ENCODE assay signal across 17 cellular contexts in genomic region chr5:9553561-9553960, GRCh38. TPM values are rescaled to one million over a fixed set of nuclear protein-coding genes. Genes with fewer than 3 reads are reported as not detected.
DNase-seq lines count a peak whose midpoint lies in the region; ATAC-seq and TF ChIP-seq lines count a peak whose summit lies in the region.
"Had no signal": no experiment of that assay in that cellular context is flagged by ENCODE, and none has a peak within 500 bp of the region (broad histone marks: within the 10 kb centered on the region; RNA-seq: fewer than 3 reads in every experiment).

No MANE protein-coding gene starts in this region.

- H2BK12ac ChIP-seq in mesenchymal stem cell (ENCODE audit: low read length in 2 of 2), result no peak overlapping the region

- H3K79me1 ChIP-seq in mesenchymal stem cell (replicated peaks; ENCODE audit: low read length, poor library complexity, severe bottlenecking), result peaks cover 10% of the 10 kb centered on the region

- H3K27ac ChIP-seq in Peyer's patch (peak overlapping the region in 3 of 4 donors; percentile 49 to 87 (median 77)), esophagus (ENCODE audit: low read depth in 2 of 2, low read length in 1 of 2) (peak overlapping the region; percentile 12 to 51), mesenchymal stem cell (ENCODE audit: low read length, poor library complexity, severe bottlenecking) (no peak overlapping the region), transverse colon (peak overlapping the region; percentile 78 to 84 (median 82))
- H3K27ac ChIP-seq: A549, C4-2B had no signal

- no peak overlapping the region for H4K8ac ChIP-seq in mesenchymal stem cell (ENCODE audit: low read length)

- H3K4me3 ChIP-seq in Peyer's patch (peak overlapping the region in 1 of 4 donors; percentile 5), esophagus (ENCODE audit: low read depth in 1 of 2, low read length in 2 of 2) (no peak overlapping the region), mesenchymal stem cell (ENCODE audit: insufficient read depth in 1 of 2, low read depth in 1 of 2, low read length in 2 of 2) (no peak overlapping the region), transverse colon (peak overlapping the region in 1 of 4 donors; percentile 11)
- H3K4me3 ChIP-seq: A549 had no signal

- H3K9ac ChIP-seq in mesenchymal stem cell (ENCODE audit: low read length), result no peak overlapping the region

- H3K4me2 ChIP-seq in mesenchymal stem cell (ENCODE audit: low read length, poor library complexity, severe bottlenecking), result no peak overlapping the region
- H3K4me2 ChIP-seq: A549 had no signal

- 65 to 73% methylated on average over 4 of the region's 4 CpGs for WGBS in esophagus, 2 donors
- WGBS in mesenchymal stem cell, result 96% methylated on average over 4 of the region's 4 CpGs
- WGBS in transverse colon (ENCODE audit: low coverage in 1 of 2), 2 donors, result 54 to 61% methylated on average over 4 of the region's 4 CpGs

- H3K27me3 Mint-ChIP-seq in activated CD4-positive, alpha-beta T cell treated with anti-CD3 and anti-CD28 coated beads for 36 hours, result peaks cover 5% of the 10 kb centered on the region
- peaks cover 3% of the 10 kb centered on the region for H3K27me3 Mint-ChIP-seq in T-helper 2 cell treated with Interferon-gamma antibody and Interleukin-4, amounts not matched to agents 5 μg/mL and 100 μg/mL, for 36 hours (ENCODE audit: low read depth)
- H3K27me3 Mint-ChIP-seq: CD4-positive, alpha-beta memory T cell had no signal

- H2AK5ac ChIP-seq in mesenchymal stem cell (ENCODE audit: low read length, severe bottlenecking), result peak overlapping the region; percentile 36

- CTCF ChIA-PET in activated CD4-positive, alpha-beta T cell treated with anti-CD3 and anti-CD28 coated beads for 36 hours (lab: Charles Lee), result no interaction called here

- H3K27me3 ChIP-seq in Peyer's patch (no peaks in the 10 kb centered on the region), esophagus (ENCODE audit: control insufficient read depth in 1 of 2, insufficient read depth in 2 of 2, low read length in 2 of 2) (no peaks in the 10 kb centered on the region), mesenchymal stem cell (ENCODE audit: control insufficient read depth in 1 of 2, insufficient read depth in 1 of 2, low read length in 2 of 2) (no peaks in the 10 kb centered on the region), transverse colon (no peaks in the 10 kb centered on the region)
- H3K27me3 ChIP-seq: BE2C had no signal

- no peak overlapping the region for H3K27ac Mint-ChIP-seq in activated CD4-positive, alpha-beta T cell treated with anti-CD3 and anti-CD28 coated beads for 36 hours
- H3K27ac Mint-ChIP-seq in T-helper 2 cell treated with Interferon-gamma antibody and Interleukin-4, amounts not matched to agents 5 μg/mL and 100 μg/mL, for 36 hours, result no peak overlapping the region
- H3K27ac Mint-ChIP-seq: CD4-positive, alpha-beta memory T cell had no signal

- no peaks in the 10 kb centered on the region for H3K9me3 Mint-ChIP-seq in activated CD4-positive, alpha-beta T cell treated with anti-CD3 and anti-CD28 coated beads for 36 hours (ENCODE audit: low read depth)
- no peaks in the 10 kb centered on the region for H3K9me3 Mint-ChIP-seq in T-helper 2 cell treated with Interferon-gamma antibody and Interleukin-4, amounts not matched to agents 5 μg/mL and 100 μg/mL, for 36 hours

- POLR2A ChIA-PET in activated CD4-positive, alpha-beta T cell treated with anti-CD3 and anti-CD28 coated beads for 36 hours (lab: Charles Lee), result no interaction called here

- no peak overlapping the region for H2BK5ac ChIP-seq in mesenchymal stem cell (ENCODE audit: low read depth, low read length, poor library complexity, severe bottlenecking)

- H4K91ac ChIP-seq in mesenchymal stem cell (ENCODE audit: low read length), result no peak overlapping the region

- no peaks in the 10 kb centered on the region for H3K36me3 Mint-ChIP-seq in activated CD4-positive, alpha-beta T cell treated with anti-CD3 and anti-CD28 coated beads for 36 hours (ENCODE audit: low read depth)
- no peaks in the 10 kb centered on the region for H3K36me3 Mint-ChIP-seq in T-helper 2 cell treated with Interferon-gamma antibody and Interleukin-4, amounts not matched to agents 5 μg/mL and 100 μg/mL, for 36 hours (ENCODE audit: low read depth)
- H3K36me3 Mint-ChIP-seq: CD4-positive, alpha-beta memory T cell had no signal

- no peak overlapping the region for H3K18ac ChIP-seq in mesenchymal stem cell (ENCODE audit: low read depth in 1 of 2, low read length in 2 of 2)

- intact Hi-C loops in transverse colon (cut with DNase I; ENCODE audit: low total_unique reads), result no loop called here
- intact Hi-C loops in activated CD4-positive, alpha-beta T cell treated with anti-CD3 and anti-CD28 coated beads for 36 hours (cut with DNase I, micrococcal nuclease), result no loop called here

- peak in 2 of 3 donors; percentile 76 to 78 for DNase-seq in Peyer's patch
- no peak for DNase-seq in mesenchymal stem cell
- DNase-seq in transverse colon, result peak; percentile 82
- DNase-seq in activated CD4-positive, alpha-beta T cell treated with anti-CD3 and anti-CD28 coated beads for 36 hours, result no peak
- no peak for DNase-seq in SW480 (ENCODE audit: low spot score)
- no peak for DNase-seq in T-helper 2 cell treated with Interferon-gamma antibody and Interleukin-4, amounts not matched to agents 5 μg/mL and 100 μg/mL, for 36 hours (ENCODE audit: low spot score)
- DNase-seq: BE2C; CD4-positive, alpha-beta memory T cell; DND-41; GDM1; HCEC 1CT; IMR-90 had no signal

- no peak overlapping the region for H3K4ac ChIP-seq in mesenchymal stem cell (ENCODE audit: low read depth in 1 of 2, low read length in 2 of 2)

- peaks cover 0 to 6% (median 2%) of the 10 kb centered on the region in 4 donors for H3K4me1 ChIP-seq in Peyer's patch
- peaks cover 0 to 5% of the 10 kb centered on the region in 2 donors for H3K4me1 ChIP-seq in esophagus (ENCODE audit: control insufficient read depth in 2 of 2, insufficient read depth in 2 of 2, low read length in 1 of 2)
- peaks cover 6% of the 10 kb centered on the region for H3K4me1 ChIP-seq in mesenchymal stem cell (ENCODE audit: control insufficient read depth, insufficient read depth, low read depth, low read length)
- peaks cover 4 to 29% (median 11%) of the 10 kb centered on the region in 4 donors for H3K4me1 ChIP-seq in transverse colon
- H3K4me1 ChIP-seq: A549, BE2C had no signal

- no peak for TF ChIP-seq CTCF in Peyer's patch (IDR thresholded peaks at IDR 0.05)
- no peak for TF ChIP-seq CTCF in transverse colon (IDR thresholded peaks at IDR 0.05)

- ATAC-seq in GM18517 (IDR thresholded peaks at IDR 0.05; ENCODE audit: unreplicated experiment), result no peak
- ATAC-seq in activated CD4-positive, alpha-beta T cell treated with anti-CD3 and anti-CD28 coated beads for 36 hours, result no peak
- ATAC-seq: A549 had no signal

- H2BK120ac ChIP-seq in mesenchymal stem cell (ENCODE audit: low read depth, low read length), result no peak overlapping the region

- no peaks in the 10 kb centered on the region for H3K4me1 Mint-ChIP-seq in activated CD4-positive, alpha-beta T cell treated with anti-CD3 and anti-CD28 coated beads for 36 hours
- H3K4me1 Mint-ChIP-seq in T-helper 2 cell treated with Interferon-gamma antibody and Interleukin-4, amounts not matched to agents 5 μg/mL and 100 μg/mL, for 36 hours (ENCODE audit: low read depth), result no peaks in the 10 kb centered on the region
- H3K4me1 Mint-ChIP-seq: CD4-positive, alpha-beta memory T cell had no signal

- H3K9me3 ChIP-seq in Peyer's patch, result no peaks in the 10 kb centered on the region
- H3K9me3 ChIP-seq in esophagus (ENCODE audit: control insufficient read depth in 2 of 2, insufficient read depth in 1 of 2, low read depth in 1 of 2, low read length in 1 of 2), result no peaks in the 10 kb centered on the region
- H3K9me3 ChIP-seq in mesenchymal stem cell (ENCODE audit: control insufficient read depth, low read length), result no peaks in the 10 kb centered on the region
- no peaks in the 10 kb centered on the region for H3K9me3 ChIP-seq in transverse colon
- H3K9me3 ChIP-seq: A549, BE2C had no signal

- TF ChIP-seq EP300 in transverse colon (IDR thresholded peaks at IDR 0.05; ENCODE audit: low read depth), result no peak

- H3K36me3 ChIP-seq in Peyer's patch (peaks cover 0 to 25% (median 0%) of the 10 kb centered on the region in 3 donors), esophagus (ENCODE audit: control insufficient read depth in 2 of 2, insufficient read depth in 2 of 2, low read length in 1 of 2) (peaks cover 7 to 8% of the 10 kb centered on the region in 2 donors), mesenchymal stem cell (ENCODE audit: control insufficient read depth in 1 of 2, insufficient read depth in 2 of 2, low read depth in 1 of 2, low read length in 2 of 2) (peaks cover 24 to 41% of the 10 kb centered on the region in 2 experiments), transverse colon (no peaks in the 10 kb centered on the region)
- H3K36me3 ChIP-seq: BE2C had no signal

- TF ChIP-seq POLR2A in Peyer's patch (IDR thresholded peaks at IDR 0.05) (peak in 1 of 2 donors; percentile 33), transverse colon (IDR thresholded peaks at IDR 0.05) (no peak)

- H3K14ac ChIP-seq in mesenchymal stem cell (ENCODE audit: low read length in 2 of 2), result no peak overlapping the region

- no peak overlapping the region for H2BK15ac ChIP-seq in mesenchymal stem cell (ENCODE audit: low read depth, poor library complexity, severe bottlenecking)

- no peak overlapping the region for H2AFZ ChIP-seq in mesenchymal stem cell (ENCODE audit: low read depth, low read length)

- in situ Hi-C loops in transverse colon (cut with MboI; ENCODE audit: low pct_ligation_motif_present in 1 of 4, low pct_unique_long_range_greater_than_20kb in 1 of 4, low sequenced_read_pairs in 3 of 4), result no loop called here

- H3K4me3 Mint-ChIP-seq in activated CD4-positive, alpha-beta T cell treated with anti-CD3 and anti-CD28 coated beads for 36 hours, result no peak overlapping the region
- no peak overlapping the region for H3K4me3 Mint-ChIP-seq in T-helper 2 cell treated with Interferon-gamma antibody and Interleukin-4, amounts not matched to agents 5 μg/mL and 100 μg/mL, for 36 hours

- H3K23ac ChIP-seq in mesenchymal stem cell (ENCODE audit: low read length in 2 of 2), result no peak overlapping the region

RNA-seq across cellular contexts. Expression of gene SEMA5A, which starts 7.7 kb away (rescaled TPM):
- total RNA-seq in Peyer's patch, result 10 to 100 TPM; 11.6 to 22.5 (median 18.2) TPM
- polyA plus RNA-seq in esophagus, result 1 to 10 TPM; 1.3 to 1.9 TPM
- polyA plus RNA-seq in mesenchymal stem cell (2013, experiment 1 of 2), result 40.6 TPM
- 42.4 TPM for polyA plus RNA-seq in mesenchymal stem cell (2013, experiment 2 of 2)
- total RNA-seq in transverse colon, result 10 to 100 TPM; 15.0 to 81.0 (median 52.9) TPM
- total RNA-seq in activated CD4-positive, alpha-beta T cell treated with anti-CD3 and anti-CD28 coated beads for 36 hours, result under 1 TPM in 1 of 2 experiments, not detected in 1; 0.04 TPM
- total RNA-seq: HT-29 had no signal
- polyA plus RNA-seq: A549 had no signal

Comparison
In these comparisons a context has a peak if more than half of its experiments do, and no peak if none do; other contexts are left out.
1. DNase-seq: peak in Peyer's patch (2 of 3) and transverse colon (single experiment); none in mesenchymal stem cell (single experiment), activated CD4-positive, alpha-beta T cell treated with anti-CD3 and anti-CD28 coated beads for 36 hours (single experiment), SW480 (single experiment) and T-helper 2 cell treated with Interferon-gamma antibody and Interleukin-4, amounts not matched to agents 5 μg/mL and 100 μg/mL, for 36 hours (single experiment).
2. RNA of gene SEMA5A, which starts 7.7 kb away (total RNA-seq): 15.0 to 81.0 TPM in transverse colon and 11.6 to 22.5 TPM in Peyer's patch; 0.04 TPM in activated CD4-positive, alpha-beta T cell treated with anti-CD3 and anti-CD28 coated beads for 36 hours; every median in the first group is over 10 times any median in the second.